8 cellular contexts compared by ENCODE assay signal in the genomic region with DNA sequence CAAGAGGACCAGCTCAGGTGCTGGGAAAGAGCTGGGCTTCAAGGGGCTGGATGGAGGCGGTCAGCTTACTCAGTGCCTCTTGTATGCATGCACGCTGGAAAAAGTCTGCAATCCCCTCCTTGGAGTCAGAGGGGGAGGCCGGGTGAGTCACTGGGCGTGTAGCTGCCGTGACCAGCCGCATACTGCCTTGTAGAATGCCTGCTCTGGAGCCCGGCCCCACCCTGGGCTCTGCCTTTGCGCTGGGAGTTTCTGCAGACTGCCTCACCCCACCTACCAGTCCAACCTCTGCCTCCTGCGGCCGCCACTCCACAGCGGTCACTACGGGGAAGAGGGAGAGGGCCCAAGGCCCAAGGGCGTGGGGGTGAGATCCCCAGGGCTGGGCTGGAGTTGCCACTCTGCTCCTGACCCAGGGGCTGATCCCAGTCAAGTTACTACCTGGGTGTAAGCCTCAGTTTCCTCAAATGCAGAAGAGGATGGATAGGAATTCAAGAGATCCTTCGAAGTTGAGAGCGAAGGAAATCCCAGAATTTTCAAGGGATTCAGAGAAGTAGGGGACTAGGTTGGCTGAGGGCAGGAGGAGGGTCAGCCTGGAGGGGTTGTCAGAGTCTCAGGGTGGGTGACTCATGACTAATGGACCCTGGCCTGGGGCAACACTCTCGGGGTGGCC. TPM values are rescaled to one million over a fixed set of nuclear protein-coding genes. Genes with fewer than 3 reads are reported as not detected.
DNase-seq lines count a peak whose midpoint lies in the region; ATAC-seq and TF ChIP-seq lines count a peak whose summit lies in the region.

No MANE protein-coding gene starts in this region.

- no peaks in the 10 kb centered on the region for H3K27me3 ChIP-seq in tibial artery

- peak in 68 of 76 experiments; percentile 7 to 79 (median 57) for DNase-seq in HUDEP-2 (lab: John Stamatoyannopoulos, UW; ENCODE audit: unreplicated experiment in 76 of 76)
- peak; percentile 59 for DNase-seq in brain pericyte (ENCODE audit: low read depth, low spot score)
- DNase-seq in left colon, result peak; percentile 78 to 84
- peak; percentile 92 to 97 for DNase-seq in tibial artery
- DNase-seq in stimulated activated CD4-positive, alpha-beta T cell treated with anti-CD3 and anti-CD28 coated beads, Interleukin-1b, Interleukin-23, amount 100 ng/mL, for 48 hours, result no peak
- DNase-seq in pons (ENCODE audit: low spot score), result no peak
- no peak for DNase-seq in activated T-cell treated with anti-CD3 and anti-CD28 coated beads for 4 hours

- H3K9me3 ChIP-seq in tibial artery, result no peaks in the 10 kb centered on the region

- peaks cover 39 to 51% (median 43%) of the 10 kb centered on the region in 3 donors for H3K36me3 ChIP-seq in tibial artery

- H3K27ac ChIP-seq in tibial artery, result peak overlapping the region; percentile 91 to 93

- peaks cover 9 to 82% (median 66%) of the 10 kb centered on the region in 4 donors for H3K4me1 ChIP-seq in tibial artery

- intact Hi-C loops in left colon (cut with DNase I, micrococcal nuclease), result loop anchor here in 1 of 2 donors (10.0 kb wide), 1 partner anchor 64 kb away; no protein-coding TSS in a partner anchor
- intact Hi-C loops in tibial artery (cut with DNase I; ENCODE audit: low total_unique reads), result loop anchor here (5.0 to 10.0 kb wide), 2 partner anchors 78 to 84 kb away; no protein-coding TSS in a partner anchor

- H3K4me3 ChIP-seq in tibial artery, result peak overlapping the region; percentile 70 to 81

- ATAC-seq in left colon, result peak; percentile 86
- no peak for ATAC-seq in GM19455 (IDR thresholded peaks at IDR 0.05; ENCODE audit: unreplicated experiment)

- no peak for TF ChIP-seq CTCF in tibial artery (IDR thresholded peaks at IDR 0.05)

RNA-seq across cellular contexts. Expression of a gene that starts 4.1 kb away (rescaled TPM):
- total RNA-seq in left colon, result 10 to 100 TPM in 1 of 2 donors, 1 to 10 TPM in 1; 3.4 to 25.2 TPM

RNA-seq across cellular contexts. Expression of a gene that starts 28.1 kb away (rescaled TPM):
- not detected for total RNA-seq in left colon

RNA-seq across cellular contexts. Expression of a gene that starts 39.8 kb away (rescaled TPM):
- total RNA-seq in left colon, result 10 to 100 TPM; 17.1 to 17.6 TPM

Comparison
In these comparisons a context has a peak if more than half of its experiments do, and no peak if none do; other contexts are left out.
1. DNase-seq: peak in HUDEP-2 (68 of 76), brain pericyte (single experiment), left colon (2 of 2) and tibial artery (2 of 2); none in stimulated activated CD4-positive, alpha-beta T cell treated with anti-CD3 and anti-CD28 coated beads, Interleukin-1b, Interleukin-23, amount 100 ng/mL, for 48 hours (single experiment), pons (single experiment) and activated T-cell treated with anti-CD3 and anti-CD28 coated beads for 4 hours (single experiment).